ENCODE assay signal across 8 cellular contexts in the genomic region with DNA sequence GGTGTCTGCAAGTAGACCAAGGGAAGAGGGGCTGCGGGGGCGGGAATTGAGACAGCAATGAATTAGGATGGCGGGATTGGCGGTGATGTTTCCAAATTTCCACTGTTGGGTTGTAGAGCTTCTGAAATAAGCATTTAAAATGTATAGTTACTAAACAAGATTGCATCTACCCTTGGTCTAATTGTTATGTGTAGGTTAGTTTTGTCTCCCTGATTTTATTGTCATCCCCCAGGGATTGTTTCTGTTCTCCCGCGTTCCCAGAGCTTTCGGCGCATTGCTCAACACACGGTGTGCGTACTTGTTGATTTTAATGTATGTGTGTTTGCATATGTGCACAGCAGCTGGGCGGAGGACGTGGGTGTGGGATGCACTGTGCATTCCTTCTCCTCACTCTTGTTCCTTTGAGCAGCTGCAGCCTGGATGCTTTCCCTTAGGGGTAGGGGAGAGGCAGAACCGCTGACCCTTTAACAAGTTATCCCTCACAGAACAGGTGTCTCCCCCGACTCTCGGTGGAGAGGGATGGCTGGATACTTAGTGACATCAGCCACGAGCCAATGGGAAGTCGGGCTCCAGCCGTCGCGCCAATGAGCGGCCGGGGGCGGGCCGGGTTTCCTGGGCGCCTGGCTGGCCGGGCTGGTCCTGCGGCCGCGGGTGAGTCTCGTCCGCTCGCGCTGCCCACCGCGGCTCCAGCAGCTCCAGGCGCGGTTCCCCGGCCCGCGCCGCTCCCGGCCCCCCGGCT. TPM values are rescaled to one million over a fixed set of nuclear protein-coding genes. Genes with fewer than 3 reads are reported as not detected.
DNase-seq lines count a peak whose midpoint lies in the region; ATAC-seq and TF ChIP-seq lines count a peak whose summit lies in the region.

A gene with protein sequence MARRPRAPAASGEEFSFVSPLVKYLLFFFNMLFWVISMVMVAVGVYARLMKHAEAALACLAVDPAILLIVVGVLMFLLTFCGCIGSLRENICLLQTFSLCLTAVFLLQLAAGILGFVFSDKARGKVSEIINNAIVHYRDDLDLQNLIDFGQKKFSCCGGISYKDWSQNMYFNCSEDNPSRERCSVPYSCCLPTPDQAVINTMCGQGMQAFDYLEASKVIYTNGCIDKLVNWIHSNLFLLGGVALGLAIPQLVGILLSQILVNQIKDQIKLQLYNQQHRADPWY (plus strand): TSS at position 613 of the 739 bp plus-strand sequence. CDS start 274 bp downstream, outside the sequence.

- peak; percentile 62 for TF ChIP-seq POLR2A in GM19099 (IDR thresholded peaks at IDR 0.05; ENCODE audit: extremely low read depth, insufficient read length, low read depth)

- H3K36me3 ChIP-seq in endocrine pancreas (ENCODE audit: control insufficient read depth, insufficient read depth, low read length) (no peaks in the 10 kb centered on the region), mesodermal cell (ENCODE audit: control insufficient read depth, insufficient read depth, low read length) (no peaks in the 10 kb centered on the region)

- H3K4me1 ChIP-seq in endocrine pancreas (ENCODE audit: control insufficient read depth, insufficient read depth, low read length) (no peaks in the 10 kb centered on the region), mesodermal cell (ENCODE audit: control insufficient read depth, insufficient read depth, low read length, poor library complexity, severe bottlenecking) (no peaks in the 10 kb centered on the region)

- H3K9ac ChIP-seq in endocrine pancreas (ENCODE audit: control insufficient read depth, insufficient read depth, low read length): peak within 1 kb of the TSS; percentile 57

- H3K27ac ChIP-seq in mesodermal cell (ENCODE audit: low read depth, low read length, severe bottlenecking): no peak within 1 kb of the TSS

- no peaks in the 10 kb centered on the region for H3K27me3 ChIP-seq in endocrine pancreas (ENCODE audit: control insufficient read depth, insufficient read depth, low read length)

- H3K9me3 ChIP-seq in endocrine pancreas (ENCODE audit: control insufficient read depth, low read length) (no peaks in the 10 kb centered on the region), mesodermal cell (ENCODE audit: control insufficient read depth, low read length) (no peaks in the 10 kb centered on the region)

- ATAC-seq in HG03342 (IDR thresholded peaks at IDR 0.05; ENCODE audit: unreplicated experiment): peak; percentile 78

- DNase-seq in Ammon's horn (ENCODE audit: low spot score) (peak; percentile 87), NCI-H526 treated with DMSO at 0.1 percent for 48 hours (lab: John Stamatoyannopoulos, UW) (peak; percentile 92)
- peak; percentile 26 to 31 for DNase-seq in activated CD8-positive, alpha-beta memory T cell treated with anti-CD3 and anti-CD28 coated beads for 4 hours (ENCODE audit: low read depth in 2 of 2)
- peak; percentile 37 for DNase-seq in stimulated activated CD8-positive, alpha-beta memory T cell treated with anti-CD3 and anti-CD28 coated beads, Interleukin-15, amount 100 ng/mL, for 1 hour (ENCODE audit: low read depth)

- peak within 1 kb of the TSS; percentile 92 for H3K4me3 ChIP-seq in endocrine pancreas (ENCODE audit: control insufficient read depth, insufficient read depth, low read length)
- peak within 1 kb of the TSS; percentile 48 for H3K4me3 ChIP-seq in mesodermal cell (ENCODE audit: extremely low read depth, insufficient read depth, low read length, poor library complexity, severe bottlenecking)

- WGBS in mesodermal cell (ENCODE audit: insufficient coverage in 2 of 2), 2 experiments: 1 to 3% methylated on average over 29 to 31 of the region's 43 CpGs

RNA-seq across cellular contexts. Expression of the gene that starts here (rescaled TPM):
- 6.0 TPM for polyA plus RNA-seq in mesodermal cell (2013, experiment 1 of 2)
- 6.0 TPM for polyA plus RNA-seq in mesodermal cell (2013, experiment 2 of 2)

Comparison
In these comparisons a context has a peak if more than half of its experiments do, and no peak if none do; other contexts are left out.
1. DNase-seq: peak in every context shown above with its lines; median percentile 92 in NCI-H526 treated with DMSO at 0.1 percent for 48 hours; 87 in Ammon's horn; 37 in stimulated activated CD8-positive, alpha-beta memory T cell treated with anti-CD3 and anti-CD28 coated beads, Interleukin-15, amount 100 ng/mL, for 1 hour; 28 in activated CD8-positive, alpha-beta memory T cell treated with anti-CD3 and anti-CD28 coated beads for 4 hours.